ENCODE assay signal across 2 cellular contexts in the genomic region with DNA sequence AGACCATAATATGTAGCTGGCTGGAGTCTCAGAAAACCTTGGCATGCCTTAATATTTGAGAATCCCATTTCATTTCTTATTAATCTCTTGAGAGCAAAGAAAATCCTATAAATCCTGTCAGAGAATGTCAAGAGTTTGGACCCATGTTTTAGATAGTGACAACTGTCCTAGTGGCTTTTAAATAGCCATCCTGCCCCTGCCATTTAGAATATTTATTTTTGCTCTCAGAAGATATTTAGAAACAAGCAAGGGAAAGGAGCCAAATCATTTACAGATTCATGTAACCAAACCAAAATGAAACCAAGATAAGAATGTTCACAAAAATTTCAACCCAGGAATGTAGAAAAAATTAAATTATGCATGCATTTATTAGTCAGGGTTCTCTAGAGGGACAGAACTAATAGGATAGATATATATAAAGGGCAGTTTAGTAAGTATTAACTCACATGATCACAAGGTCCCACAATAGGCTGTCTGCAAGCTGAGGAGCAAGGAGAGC.
TF ChIP-seq lines count a peak whose summit lies in the region.

No MANE protein-coding gene starts in this region.

TF ChIP-seq in SK-N-SH treated with all-trans-retinoic acid at 6 μM for 48 hours, 23 proteins besides CTCF, POLR2A, EP300 and RAD21 (continued from another document):
- TF ChIP-seq ISL1 (CRISPR knock-in tag; IDR thresholded peaks at IDR 0.05), result peak; percentile 57; the same call in 1 of the 2 replicates
TF ChIP-seq in SK-N-SH treated with all-trans-retinoic acid at 6 μM for 48 hours: peak in this region for 1.

TF ChIP-seq in SK-N-SH, 30 proteins besides CTCF, POLR2A, EP300 and RAD21 (continued from another document):
- TF ChIP-seq, protein P1, sequence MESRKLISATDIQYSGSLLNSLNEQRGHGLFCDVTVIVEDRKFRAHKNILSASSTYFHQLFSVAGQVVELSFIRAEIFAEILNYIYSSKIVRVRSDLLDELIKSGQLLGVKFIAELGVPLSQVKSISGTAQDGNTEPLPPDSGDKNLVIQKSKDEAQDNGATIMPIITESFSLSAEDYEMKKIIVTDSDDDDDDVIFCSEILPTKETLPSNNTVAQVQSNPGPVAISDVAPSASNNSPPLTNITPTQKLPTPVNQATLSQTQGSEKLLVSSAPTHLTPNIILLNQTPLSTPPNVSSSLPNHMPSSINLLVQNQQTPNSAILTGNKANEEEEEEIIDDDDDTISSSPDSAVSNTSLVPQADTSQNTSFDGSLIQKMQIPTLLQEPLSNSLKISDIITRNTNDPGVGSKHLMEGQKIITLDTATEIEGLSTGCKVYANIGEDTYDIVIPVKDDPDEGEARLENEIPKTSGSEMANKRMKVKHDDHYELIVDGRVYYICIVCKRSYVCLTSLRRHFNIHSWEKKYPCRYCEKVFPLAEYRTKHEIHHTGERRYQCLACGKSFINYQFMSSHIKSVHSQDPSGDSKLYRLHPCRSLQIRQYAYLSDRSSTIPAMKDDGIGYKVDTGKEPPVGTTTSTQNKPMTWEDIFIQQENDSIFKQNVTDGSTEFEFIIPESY (IDR thresholded peaks at IDR 0.05; ENCODE audit: borderline replicate concordance, low read depth), result no peak
- TF ChIP-seq, protein P2, sequence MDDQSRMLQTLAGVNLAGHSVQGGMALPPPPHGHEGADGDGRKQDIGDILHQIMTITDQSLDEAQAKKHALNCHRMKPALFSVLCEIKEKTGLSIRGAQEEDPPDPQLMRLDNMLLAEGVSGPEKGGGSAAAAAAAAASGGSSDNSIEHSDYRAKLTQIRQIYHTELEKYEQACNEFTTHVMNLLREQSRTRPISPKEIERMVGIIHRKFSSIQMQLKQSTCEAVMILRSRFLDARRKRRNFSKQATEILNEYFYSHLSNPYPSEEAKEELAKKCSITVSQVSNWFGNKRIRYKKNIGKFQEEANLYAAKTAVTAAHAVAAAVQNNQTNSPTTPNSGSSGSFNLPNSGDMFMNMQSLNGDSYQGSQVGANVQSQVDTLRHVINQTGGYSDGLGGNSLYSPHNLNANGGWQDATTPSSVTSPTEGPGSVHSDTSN (IDR thresholded peaks at IDR 0.05), result no peak
- TF ChIP-seq, protein P3, sequence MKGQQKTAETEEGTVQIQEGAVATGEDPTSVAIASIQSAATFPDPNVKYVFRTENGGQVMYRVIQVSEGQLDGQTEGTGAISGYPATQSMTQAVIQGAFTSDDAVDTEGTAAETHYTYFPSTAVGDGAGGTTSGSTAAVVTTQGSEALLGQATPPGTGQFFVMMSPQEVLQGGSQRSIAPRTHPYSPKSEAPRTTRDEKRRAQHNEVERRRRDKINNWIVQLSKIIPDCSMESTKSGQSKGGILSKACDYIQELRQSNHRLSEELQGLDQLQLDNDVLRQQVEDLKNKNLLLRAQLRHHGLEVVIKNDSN (IDR thresholded peaks at IDR 0.05; ENCODE audit: borderline replicate concordance, low read depth), result no peak
- TF ChIP-seq SMC3 (IDR thresholded peaks at IDR 0.05; ENCODE audit: low read depth, low read length), result no peak
- TF ChIP-seq FOXJ3 (CRISPR knock-in tag; IDR thresholded peaks at IDR 0.05), result no peak
